ENCODE assay signal across 1 cellular context in genomic region chr22:31192513-31192912, GRCh38.
TF ChIP-seq lines count a peak whose summit lies in the region.

No MANE protein-coding gene starts in this region.

TF ChIP-seq in HCT116, 20 proteins besides CTCF, POLR2A, EP300 and RAD21:
- TF ChIP-seq JUND (IDR thresholded peaks at IDR 0.05), result no peak
- TF ChIP-seq CEBPB (IDR thresholded peaks at IDR 0.05; ENCODE audit: low read depth), result 0 out of 2 replicates have a peak, but pooled peaks have one; percentile 30
- no peak for TF ChIP-seq MAX (IDR thresholded peaks at IDR 0.05)
- no peak for TF ChIP-seq ELF1 (IDR thresholded peaks at IDR 0.05; ENCODE audit: borderline replicate concordance, low read depth)
